ENCODE assay signal across 18 cellular contexts in genomic region chr12:122884091-122884826, GRCh38. TPM values are rescaled to one million over a fixed set of nuclear protein-coding genes. Genes with fewer than 3 reads are reported as not detected.
A peak's percentile ranks its signal among the peaks of the same experiment; 100 is the strongest.
DNase-seq lines count a peak whose midpoint lies in the region; ATAC-seq and TF ChIP-seq lines count a peak whose summit lies in the region.
"Had no signal": no experiment of that assay in that cellular context is flagged by ENCODE, and none has a peak within 500 bp of the region (broad histone marks: within the 10 kb centered on the region; RNA-seq: fewer than 3 reads in every experiment).

No MANE protein-coding gene starts in this region.

- peaks cover 35% of the 10 kb centered on the region for H3K4me1 ChIP-seq in CD4-positive, CD25-positive, alpha-beta regulatory T cell (ENCODE audit: control insufficient read depth, insufficient read depth, low read length, poor library complexity, severe bottlenecking)
- H3K4me1 ChIP-seq in esophagus muscularis mucosa (peaks cover 70 to 88% (median 76%) of the 10 kb centered on the region in 4 donors), neutrophil (ENCODE audit: control insufficient read depth in 1 of 2, insufficient read depth in 1 of 2, low read depth in 1 of 2, low read length in 1 of 2) (peaks cover 91 to 96% of the 10 kb centered on the region in 2 experiments), hepatocyte (ENCODE audit: insufficient read depth) (peaks cover 55% of the 10 kb centered on the region)

- peak overlapping the region; percentile 7 to 69 (median 58) for H3K27ac Mint-ChIP-seq in CD4-positive, CD25-positive, alpha-beta regulatory T cell

- H3K36me3 Mint-ChIP-seq in CD4-positive, CD25-positive, alpha-beta regulatory T cell, result peaks cover 10% of the 10 kb centered on the region

- ATAC-seq in CD4-positive, CD25-positive, alpha-beta regulatory T cell (ENCODE audit: low read depth in 2 of 2), result no peak
- no peak for ATAC-seq in GM18909 (IDR thresholded peaks at IDR 0.05; ENCODE audit: poor library complexity, unreplicated experiment)
- ATAC-seq: activated CD4-positive, CD25-positive, alpha-beta regulatory T cell treated with anti-CD3 and anti-CD28 coated beads, Interleukin-2, amount 50 U/mL, for 24 hours had no signal

- H3K79me2 ChIP-seq in hepatocyte, result peaks cover 92% of the 10 kb centered on the region

- no peak for TF ChIP-seq POLR2A in esophagus muscularis mucosa (IDR thresholded peaks at IDR 0.05; ENCODE audit: low read depth)

- H3K9me2 ChIP-seq in hepatocyte (replicated peaks; ENCODE audit: insufficient read depth), result no peaks in the 10 kb centered on the region

- H2AFZ ChIP-seq in hepatocyte, result no peak overlapping the region

- H4K20me1 ChIP-seq in hepatocyte (ENCODE audit: insufficient read depth, poor library complexity, severe bottlenecking), result peaks cover 53% of the 10 kb centered on the region

- H3K9me3 ChIP-seq in CD4-positive, CD25-positive, alpha-beta regulatory T cell (ENCODE audit: control insufficient read depth in 2 of 2, low read length in 2 of 2), result no peaks in the 10 kb centered on the region
- H3K9me3 ChIP-seq in esophagus muscularis mucosa (no peaks in the 10 kb centered on the region), neutrophil (no peaks in the 10 kb centered on the region), hepatocyte (ENCODE audit: low read depth) (no peaks in the 10 kb centered on the region)
- H3K9me3 ChIP-seq: sigmoid colon had no signal

- no peak for TF ChIP-seq EP300 in esophagus muscularis mucosa (IDR thresholded peaks at IDR 0.05)

- 63% methylated on average over 6 of the region's 6 CpGs for WGBS in esophagus muscularis mucosa
- WGBS in hepatocyte (ENCODE audit: low lambda C conversion rate, missing lambda C conversion rate), result 86% methylated on average over 6 of the region's 6 CpGs

- no peak for DNase-seq in CD4-positive, CD25-positive, alpha-beta regulatory T cell
- DNase-seq in NCI-H226, result peak; percentile 29
- no peak for DNase-seq in esophagus muscularis mucosa (ENCODE audit: extremely low spot score)
- no peak for DNase-seq in foreskin fibroblast
- no peak for DNase-seq in hepatocyte (ENCODE audit: low spot score)
- DNase-seq in effector CD8-positive, alpha-beta T cell (lab: John Stamatoyannopoulos, UW), result no peak
- DNase-seq: amniotic stem cell; head of caudate nucleus; kidney glomerular epithelial cell; NCI-H2029 treated with DMSO at 0.1 percent for 48 hours; NCI-H526; RPMI8226; sigmoid colon; stimulated activated CD4-positive, alpha-beta T cell treated with anti-CD3 and anti-CD28 coated beads, Interleukin-4, amount 100 ng/mL, for 24 hours; T-helper 1 cell had no signal

- intact Hi-C loops in esophagus muscularis mucosa (cut with DNase I), result no loop called here

- no peaks in the 10 kb centered on the region for H3K27me3 ChIP-seq in CD4-positive, CD25-positive, alpha-beta regulatory T cell (ENCODE audit: control insufficient read depth, insufficient read depth, low read length)
- H3K27me3 ChIP-seq in esophagus muscularis mucosa (no peaks in the 10 kb centered on the region), neutrophil (no peaks in the 10 kb centered on the region), hepatocyte (no peaks in the 10 kb centered on the region)
- H3K27me3 ChIP-seq: sigmoid colon had no signal

- H3K4me3 Mint-ChIP-seq in CD4-positive, CD25-positive, alpha-beta regulatory T cell, result peak overlapping the region in 1 of 4 donors; percentile 32

- H3K4me2 ChIP-seq in hepatocyte, result no peak overlapping the region

- H3K4me3 ChIP-seq in CD4-positive, CD25-positive, alpha-beta regulatory T cell (ENCODE audit: low read depth, low read length), result no peak overlapping the region
- no peak overlapping the region for H3K4me3 ChIP-seq in esophagus muscularis mucosa
- no peak overlapping the region for H3K4me3 ChIP-seq in neutrophil (ENCODE audit: low read depth in 1 of 2, low read length in 1 of 2)
- H3K4me3 ChIP-seq in foreskin fibroblast (ENCODE audit: low read depth in 1 of 2, low read length in 2 of 2), result no peak overlapping the region
- H3K4me3 ChIP-seq in hepatocyte, result no peak overlapping the region
- H3K4me3 ChIP-seq: sigmoid colon had no signal

- TF ChIP-seq CTCF in esophagus muscularis mucosa (IDR thresholded peaks at IDR 0.05), result no peak
- no peak for TF ChIP-seq CTCF in neutrophil (IDR thresholded peaks at IDR 0.05)
- TF ChIP-seq CTCF in foreskin fibroblast (IDR thresholded peaks at IDR 0.05; ENCODE audit: low read depth, low read length), result no peak
- no peak for TF ChIP-seq CTCF in hepatocyte (IDR thresholded peaks at IDR 0.05; ENCODE audit: poor library complexity)

- H3K4me1 Mint-ChIP-seq in CD4-positive, CD25-positive, alpha-beta regulatory T cell, result peaks cover 38 to 94% (median 69%) of the 10 kb centered on the region in 4 donors

- H3K27ac ChIP-seq in CD4-positive, CD25-positive, alpha-beta regulatory T cell (ENCODE audit: insufficient read depth, low read length, poor library complexity, severe bottlenecking), result no peak overlapping the region
- peak overlapping the region in 3 of 4 donors; percentile 2 to 38 (median 16) for H3K27ac ChIP-seq in esophagus muscularis mucosa (replicated peaks in 1 of 4)
- H3K27ac ChIP-seq in neutrophil, result peak overlapping the region; percentile 66
- H3K27ac ChIP-seq in hepatocyte, result no peak overlapping the region

- H3K36me3 ChIP-seq in CD4-positive, CD25-positive, alpha-beta regulatory T cell (ENCODE audit: control insufficient read depth, insufficient read depth, low read length), result peaks cover under 1% of the 10 kb centered on the region
- H3K36me3 ChIP-seq in esophagus muscularis mucosa, result no peaks in the 10 kb centered on the region
- H3K36me3 ChIP-seq in neutrophil, result no peaks in the 10 kb centered on the region
- H3K36me3 ChIP-seq in hepatocyte (replicated peaks; ENCODE audit: insufficient read depth, low read depth), result no peaks in the 10 kb centered on the region
- H3K36me3 ChIP-seq: sigmoid colon had no signal

- H3K27me3 Mint-ChIP-seq in CD4-positive, CD25-positive, alpha-beta regulatory T cell, result no peaks in the 10 kb centered on the region

- H3K9me3 Mint-ChIP-seq in CD4-positive, CD25-positive, alpha-beta regulatory T cell, result no peaks in the 10 kb centered on the region

RNA-seq across cellular contexts. Expression of gene VPS37B, which starts 11.7 kb away (rescaled TPM):
- 99.2 TPM for total RNA-seq in CD4-positive, CD25-positive, alpha-beta regulatory T cell
- polyA plus RNA-seq in CD4-positive, CD25-positive, alpha-beta regulatory T cell, result 10 to 100 TPM; 19.0 to 23.4 (median 20.9) TPM
- total RNA-seq in esophagus muscularis mucosa (10 to 100 TPM; 21.2 to 52.4 (median 38.1) TPM), hepatocyte (23.5 and 24.7 TPM in 2 replicates)
- 29.0 and 35.3 TPM in 2 replicates for polyA plus RNA-seq in hepatocyte

RNA-seq across cellular contexts. Expression of gene HIP1R, which starts 49.0 kb away (rescaled TPM):
- 56.0 TPM for total RNA-seq in CD4-positive, CD25-positive, alpha-beta regulatory T cell
- polyA plus RNA-seq in CD4-positive, CD25-positive, alpha-beta regulatory T cell, result 1 to 10 TPM; 3.8 to 7.0 (median 4.7) TPM
- 10 to 100 TPM; 13.3 to 38.3 (median 23.7) TPM for total RNA-seq in esophagus muscularis mucosa
- 36.0 and 44.3 TPM in 2 replicates for total RNA-seq in hepatocyte
- 31.8 and 33.1 TPM in 2 replicates for polyA plus RNA-seq in hepatocyte

Comparison
In these comparisons a context has a peak if more than half of its experiments do, and no peak if none do; other contexts are left out.
1. H3K27ac ChIP-seq: peak in esophagus muscularis mucosa (3 of 4) and neutrophil (single experiment); none in CD4-positive, CD25-positive, alpha-beta regulatory T cell (single experiment) and hepatocyte (single experiment).